ENCODE assay signal across 1 cellular context in genomic region chr3:65672876-65673815, GRCh38.
TF ChIP-seq lines count a peak whose summit lies in the region.

No MANE protein-coding gene starts in this region.

TF ChIP-seq in K562, 482 proteins besides CTCF, POLR2A, EP300 and RAD21:
- no peak for TF ChIP-seq RERE (CRISPR knock-in tag; IDR thresholded peaks at IDR 0.05; ENCODE audit: borderline replicate concordance)
- no peak for TF ChIP-seq ZNF445 (CRISPR knock-in tag; IDR thresholded peaks at IDR 0.05; ENCODE audit: low read depth)
- TF ChIP-seq, protein P1, sequence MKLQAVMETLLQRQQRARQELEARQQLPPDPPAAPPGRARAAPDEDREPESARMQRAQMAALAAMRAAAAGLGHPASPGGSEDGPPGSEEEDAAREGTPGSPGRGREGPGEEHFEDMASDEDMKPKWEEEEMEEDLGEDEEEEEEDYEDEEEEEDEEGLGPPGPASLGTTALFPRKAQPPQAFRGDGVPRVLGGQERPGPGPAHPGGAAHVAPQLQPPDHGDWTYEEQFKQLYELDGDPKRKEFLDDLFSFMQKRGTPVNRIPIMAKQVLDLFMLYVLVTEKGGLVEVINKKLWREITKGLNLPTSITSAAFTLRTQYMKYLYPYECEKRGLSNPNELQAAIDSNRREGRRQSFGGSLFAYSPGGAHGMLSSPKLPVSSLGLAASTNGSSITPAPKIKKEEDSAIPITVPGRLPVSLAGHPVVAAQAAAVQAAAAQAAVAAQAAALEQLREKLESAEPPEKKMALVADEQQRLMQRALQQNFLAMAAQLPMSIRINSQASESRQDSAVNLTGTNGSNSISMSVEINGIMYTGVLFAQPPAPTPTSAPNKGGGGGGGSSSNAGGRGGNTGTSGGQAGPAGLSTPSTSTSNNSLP (IDR thresholded peaks at IDR 0.05; ENCODE audit: borderline replicate concordance, low read depth, low read length): 0 out of 2 replicates have a peak, but pooled peaks have one; percentile 15
- TF ChIP-seq KHSRP (IDR thresholded peaks at IDR 0.05): no peak
- no peak for TF ChIP-seq ZNF165 (CRISPR knock-in tag; IDR thresholded peaks at IDR 0.05; ENCODE audit: borderline replicate concordance)
- TF ChIP-seq CHCHD3 (CRISPR knock-in tag; IDR thresholded peaks at IDR 0.05): no peak
- TF ChIP-seq KDM2B (CRISPR knock-in tag; IDR thresholded peaks at IDR 0.05): no peak
- no peak for TF ChIP-seq FOXK1 (CRISPR knock-in tag; IDR thresholded peaks at IDR 0.05; ENCODE audit: borderline replicate concordance)
- TF ChIP-seq, protein P2, sequence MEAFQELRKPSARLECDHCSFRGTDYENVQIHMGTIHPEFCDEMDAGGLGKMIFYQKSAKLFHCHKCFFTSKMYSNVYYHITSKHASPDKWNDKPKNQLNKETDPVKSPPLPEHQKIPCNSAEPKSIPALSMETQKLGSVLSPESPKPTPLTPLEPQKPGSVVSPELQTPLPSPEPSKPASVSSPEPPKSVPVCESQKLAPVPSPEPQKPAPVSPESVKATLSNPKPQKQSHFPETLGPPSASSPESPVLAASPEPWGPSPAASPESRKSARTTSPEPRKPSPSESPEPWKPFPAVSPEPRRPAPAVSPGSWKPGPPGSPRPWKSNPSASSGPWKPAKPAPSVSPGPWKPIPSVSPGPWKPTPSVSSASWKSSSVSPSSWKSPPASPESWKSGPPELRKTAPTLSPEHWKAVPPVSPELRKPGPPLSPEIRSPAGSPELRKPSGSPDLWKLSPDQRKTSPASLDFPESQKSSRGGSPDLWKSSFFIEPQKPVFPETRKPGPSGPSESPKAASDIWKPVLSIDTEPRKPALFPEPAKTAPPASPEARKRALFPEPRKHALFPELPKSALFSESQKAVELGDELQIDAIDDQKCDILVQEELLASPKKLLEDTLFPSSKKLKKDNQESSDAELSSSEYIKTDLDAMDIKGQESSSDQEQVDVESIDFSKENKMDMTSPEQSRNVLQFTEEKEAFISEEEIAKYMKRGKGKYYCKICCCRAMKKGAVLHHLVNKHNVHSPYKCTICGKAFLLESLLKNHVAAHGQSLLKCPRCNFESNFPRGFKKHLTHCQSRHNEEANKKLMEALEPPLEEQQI (IDR thresholded peaks at IDR 0.05): 0 out of 2 replicates have a peak, but pooled peaks have one; percentile 16
- no peak for TF ChIP-seq BCL6 (CRISPR knock-in tag; IDR thresholded peaks at IDR 0.05)
- TF ChIP-seq GATAD2A (IDR thresholded peaks at IDR 0.05): no peak
- no peak for TF ChIP-seq ZNF316 (IDR thresholded peaks at IDR 0.05)
- TF ChIP-seq, protein P3, sequence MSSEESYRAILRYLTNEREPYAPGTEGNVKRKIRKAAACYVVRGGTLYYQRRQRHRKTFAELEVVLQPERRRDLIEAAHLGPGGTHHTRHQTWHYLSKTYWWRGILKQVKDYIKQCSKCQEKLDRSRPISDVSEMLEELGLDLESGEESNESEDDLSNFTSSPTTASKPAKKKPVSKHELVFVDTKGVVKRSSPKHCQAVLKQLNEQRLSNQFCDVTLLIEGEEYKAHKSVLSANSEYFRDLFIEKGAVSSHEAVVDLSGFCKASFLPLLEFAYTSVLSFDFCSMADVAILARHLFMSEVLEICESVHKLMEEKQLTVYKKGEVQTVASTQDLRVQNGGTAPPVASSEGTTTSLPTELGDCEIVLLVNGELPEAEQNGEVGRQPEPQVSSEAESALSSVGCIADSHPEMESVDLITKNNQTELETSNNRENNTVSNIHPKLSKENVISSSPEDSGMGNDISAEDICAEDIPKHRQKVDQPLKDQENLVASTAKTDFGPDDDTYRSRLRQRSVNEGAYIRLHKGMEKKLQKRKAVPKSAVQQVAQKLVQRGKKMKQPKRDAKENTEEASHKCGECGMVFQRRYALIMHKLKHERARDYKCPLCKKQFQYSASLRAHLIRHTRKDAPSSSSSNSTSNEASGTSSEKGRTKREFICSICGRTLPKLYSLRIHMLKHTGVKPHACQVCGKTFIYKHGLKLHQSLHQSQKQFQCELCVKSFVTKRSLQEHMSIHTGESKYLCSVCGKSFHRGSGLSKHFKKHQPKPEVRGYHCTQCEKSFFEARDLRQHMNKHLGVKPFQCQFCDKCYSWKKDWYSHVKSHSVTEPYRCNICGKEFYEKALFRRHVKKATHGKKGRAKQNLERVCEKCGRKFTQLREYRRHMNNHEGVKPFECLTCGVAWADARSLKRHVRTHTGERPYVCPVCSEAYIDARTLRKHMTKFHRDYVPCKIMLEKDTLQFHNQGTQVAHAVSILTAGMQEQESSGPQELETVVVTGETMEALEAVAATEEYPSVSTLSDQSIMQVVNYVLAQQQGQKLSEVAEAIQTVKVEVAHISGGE (CRISPR knock-in tag; IDR thresholded peaks at IDR 0.05): no peak
- TF ChIP-seq, protein P4, sequence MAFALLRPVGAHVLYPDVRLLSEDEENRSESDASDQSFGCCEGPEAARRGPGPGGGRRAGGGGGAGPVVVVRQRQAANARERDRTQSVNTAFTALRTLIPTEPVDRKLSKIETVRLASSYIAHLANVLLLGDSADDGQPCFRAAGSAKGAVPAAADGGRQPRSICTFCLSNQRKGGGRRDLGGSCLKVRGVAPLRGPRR (CRISPR knock-in tag; IDR thresholded peaks at IDR 0.05): no peak
- TF ChIP-seq, protein P5, sequence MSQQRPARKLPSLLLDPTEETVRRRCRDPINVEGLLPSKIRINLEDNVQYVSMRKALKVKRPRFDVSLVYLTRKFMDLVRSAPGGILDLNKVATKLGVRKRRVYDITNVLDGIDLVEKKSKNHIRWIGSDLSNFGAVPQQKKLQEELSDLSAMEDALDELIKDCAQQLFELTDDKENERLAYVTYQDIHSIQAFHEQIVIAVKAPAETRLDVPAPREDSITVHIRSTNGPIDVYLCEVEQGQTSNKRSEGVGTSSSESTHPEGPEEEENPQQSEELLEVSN (IDR thresholded peaks at IDR 0.05; ENCODE audit: borderline replicate concordance in 1 of 2, extremely low read depth in 1 of 2, insufficient read depth in 1 of 2, insufficient read length in 1 of 2, low read depth in 1 of 2, low read length in 1 of 2, poor library complexity in 1 of 2, severe bottlenecking in 1 of 2): no peak
- peak; percentile 63; the same call in 1 of the 2 replicates for TF ChIP-seq SMC3 (conservative IDR thresholded peaks at IDR 0.05; ENCODE audit: insufficient read depth, low read depth, low read length)
- TF ChIP-seq ZBED1 (IDR thresholded peaks at IDR 0.05): no peak
- TF ChIP-seq ZNF282 (CRISPR knock-in tag; IDR thresholded peaks at IDR 0.05): no peak
- no peak for TF ChIP-seq ZNF12 (CRISPR knock-in tag; IDR thresholded peaks at IDR 0.05)
- TF ChIP-seq ZNF224 (CRISPR knock-in tag; IDR thresholded peaks at IDR 0.05): no peak
